20 cellular contexts compared by ENCODE assay signal in the genomic region with DNA sequence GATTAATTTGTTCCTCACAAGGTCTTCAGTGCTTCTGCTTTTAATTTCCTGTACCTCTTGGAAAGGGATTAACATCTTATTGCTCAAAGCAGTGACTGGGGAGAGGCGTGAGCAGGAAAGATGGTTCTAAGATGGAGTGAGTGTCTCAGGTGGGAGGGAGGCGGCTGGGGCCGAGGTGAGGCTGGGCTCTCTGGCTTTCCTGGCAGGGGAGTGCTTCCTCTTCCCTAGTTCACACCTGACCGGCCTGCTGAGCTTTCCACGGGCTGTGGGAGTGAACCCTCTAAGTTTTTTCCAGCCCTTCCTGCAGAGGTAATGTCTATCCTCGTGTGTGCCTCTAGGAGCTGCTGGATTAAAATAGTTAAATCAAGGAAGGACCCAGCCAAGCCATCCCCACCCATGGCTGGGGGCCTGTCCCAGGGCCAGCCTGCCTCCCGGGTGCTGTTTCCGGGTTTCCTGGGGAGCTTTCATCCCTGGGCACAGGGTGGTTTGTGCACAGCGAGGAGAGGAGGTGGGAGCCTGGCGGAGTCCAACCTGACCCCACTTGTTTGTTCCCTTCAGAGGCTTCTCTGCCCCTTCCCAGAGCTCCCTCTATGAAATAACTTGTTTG.
DNase-seq lines count a peak whose midpoint lies in the region; TF ChIP-seq lines count a peak whose summit lies in the region.
"Had no signal": no experiment of that assay in that cellular context is flagged by ENCODE, and none has a peak within 500 bp of the region (broad histone marks: within the 10 kb centered on the region; RNA-seq: fewer than 3 reads in every experiment).

No MANE protein-coding gene starts in this region.

- intact Hi-C loops in transverse colon (cut with DNase I; ENCODE audit: low total_unique reads) = no loop called here

- H3K27me3 ChIP-seq in mesendoderm (ENCODE audit: insufficient read depth, low read length, poor library complexity) (no peaks in the 10 kb centered on the region), transverse colon (no peaks in the 10 kb centered on the region)

- H2BK15ac ChIP-seq in mesendoderm (replicated peaks; ENCODE audit: low read depth) = no peak overlapping the region

- H3K9ac ChIP-seq in mesendoderm (ENCODE audit: low read length) = no peak overlapping the region
- H3K9ac ChIP-seq: SK-N-SH had no signal

- WGBS in mesendoderm (ENCODE audit: extremely low coverage, insufficient coverage, low lambda C conversion rate) = no CpG with 5 or more reads among the region's 10 CpGs
- 27% methylated on average over 10 of the region's 10 CpGs; no CpG with 5 or more reads in 1 of the 2 donors for WGBS in transverse colon (ENCODE audit: low coverage in 1 of 2), 2 donors

- H2BK120ac ChIP-seq in mesendoderm (ENCODE audit: low read depth, low read length) = no peak overlapping the region

- no peak overlapping the region for H2BK5ac ChIP-seq in mesendoderm (ENCODE audit: low read length)

- no peak overlapping the region for H3K23ac ChIP-seq in mesendoderm (ENCODE audit: low read length)

- DNase-seq in RWPE1 (ENCODE audit: low spot score) (peak; percentile 38), epithelial cell of prostate (ENCODE audit: low read depth, low spot score) (no peak), mesendoderm (no peak), transverse colon (peak; percentile 29), dedifferentiated amniotic fluid mesenchymal stem cell (ENCODE audit: extremely low spot score) (no peak), AG08396 (ENCODE audit: low spot score) (no peak), erythroblast (lab: John Stamatoyannopoulos, UW) (no peak)
- DNase-seq: Calu3; CD4-positive, alpha-beta memory T cell; DMS53; HCEC 1CT; KBM-7; NCI-H1048; NCI-H1436 treated with DMSO at 0.1 percent for 48 hours; NCI-H2029 treated with DMSO at 0.1 percent for 48 hours; NCI-H2171 treated with DMSO at 0.1 percent for 48 hours; NCI-H510A treated with DMSO at 0.1 percent for 48 hours; NCI-H82; SHP77; SK-N-SH had no signal

- no peak overlapping the region for H3K4ac ChIP-seq in mesendoderm (ENCODE audit: low read depth, low read length)

- in situ Hi-C loops in transverse colon (cut with MboI; ENCODE audit: low pct_ligation_motif_present in 1 of 4, low pct_unique_long_range_greater_than_20kb in 1 of 4, low sequenced_read_pairs in 3 of 4) = no loop called here

- no peak overlapping the region for H3K56ac ChIP-seq in mesendoderm (ENCODE audit: low read length)

- H3K9me3 ChIP-seq in transverse colon = no peaks in the 10 kb centered on the region
- H3K9me3 ChIP-seq: SK-N-SH had no signal

- TF ChIP-seq POLR2A in transverse colon (IDR thresholded peaks at IDR 0.05) (no peak), erythroblast (IDR thresholded peaks at IDR 0.05; ENCODE audit: low read length) (no peak)

- peak overlapping the region; percentile 61 for H3K27ac ChIP-seq in RWPE1
- peak overlapping the region; percentile 67 for H3K27ac ChIP-seq in epithelial cell of prostate
- no peak overlapping the region for H3K27ac ChIP-seq in mesendoderm (ENCODE audit: low read depth, low read length)
- H3K27ac ChIP-seq in transverse colon = peak overlapping the region in 3 of 4 donors; percentile 1 to 54 (median 18)

- peaks cover 6% of the 10 kb centered on the region for H3K4me1 ChIP-seq in mesendoderm (ENCODE audit: control insufficient read depth, low read depth, low read length)
- no peaks in the 10 kb centered on the region for H3K4me1 ChIP-seq in transverse colon

- POLR2A ChIA-PET in RWPE1 (lab: Yijun Ruan, JAX; ENCODE audit: low non-redundant PET) = no interaction called here

- no peak for TF ChIP-seq EP300 in transverse colon (IDR thresholded peaks at IDR 0.05; ENCODE audit: low read depth)

- H3K4me2 ChIP-seq in mesendoderm (ENCODE audit: low read length) = no peak overlapping the region
- H3K4me2 ChIP-seq: SK-N-SH had no signal

- peak overlapping the region; percentile 6 for H3K18ac ChIP-seq in mesendoderm (ENCODE audit: low read length)

- CTCF ChIA-PET in RWPE1 (lab: Yijun Ruan, JAX) = interaction anchor here (0.6 to 1.0 kb wide), 2 partner anchors 172 to 258 kb away, joined by 3 to 7 read pairs; no protein-coding TSS in a partner anchor

- H2AK5ac ChIP-seq in mesendoderm (ENCODE audit: low read length) = no peak overlapping the region

- no peak for TF ChIP-seq CTCF in RWPE1 (conservative IDR thresholded peaks at IDR 0.05; ENCODE audit: low read depth)
- no peak for TF ChIP-seq CTCF in transverse colon (IDR thresholded peaks at IDR 0.05)

- H3K79me1 ChIP-seq in mesendoderm (ENCODE audit: low read length) = no peaks in the 10 kb centered on the region

- no peaks in the 10 kb centered on the region for H3K79me2 ChIP-seq in mesendoderm (ENCODE audit: control insufficient read depth, insufficient read depth, low read length)

- H3K4me3 ChIP-seq in mesendoderm (ENCODE audit: low read length) = no peak overlapping the region
- H3K4me3 ChIP-seq in transverse colon = no peak overlapping the region

- H4K5ac ChIP-seq in mesendoderm (ENCODE audit: low read length) = no peak overlapping the region

- H3K36me3 ChIP-seq in mesendoderm (ENCODE audit: control insufficient read depth, insufficient read depth, low read length) = no peaks in the 10 kb centered on the region
- H3K36me3 ChIP-seq in transverse colon = no peaks in the 10 kb centered on the region

- no peak overlapping the region for H4K8ac ChIP-seq in mesendoderm (ENCODE audit: low read depth, low read length)

Comparison
In these comparisons a context has a peak if more than half of its experiments do, and no peak if none do; other contexts are left out.
1. DNase-seq: peak in RWPE1 (single experiment) and transverse colon (single experiment); none in epithelial cell of prostate (single experiment), mesendoderm (single experiment), dedifferentiated amniotic fluid mesenchymal stem cell (single experiment), AG08396 (single experiment) and erythroblast (0 of 2).